8 cellular contexts compared by ENCODE assay signal in genomic region chr1:10377365-10378029, GRCh38. TPM values are rescaled to one million over a fixed set of nuclear protein-coding genes. Genes with fewer than 3 reads are reported as not detected.
DNase-seq lines count a peak whose midpoint lies in the region; ATAC-seq and TF ChIP-seq lines count a peak whose summit lies in the region.
"Not testable (repeated sequence)": the region's sequence is repeated elsewhere in the genome, so short reads cannot be mapped to it uniquely, and the experiment has no call there.

No MANE protein-coding gene starts in this region.

- intact Hi-C loops in body of pancreas (cut with DNase I): not testable (repeated sequence)
- intact Hi-C loops in Right ventricle myocardium inferior (cut with DNase I): loop anchor here (2.0 to 10.0 kb wide), 2 partner anchors 51 to 117 kb away; no protein-coding TSS in a partner anchor
- intact Hi-C loops in naive thymus-derived CD4-positive, alpha-beta T cell (cut with micrococcal nuclease): loop anchor here (1.0 kb wide), 3 partner anchors 47 to 117 kb away; no protein-coding TSS in a partner anchor

- peaks cover 7 to 20% of the 10 kb centered on the region in 2 donors for H3K36me3 ChIP-seq in body of pancreas (replicated peaks in 1 of 2; ENCODE audit: insufficient read depth in 1 of 2, low read depth in 2 of 2)
- H3K36me3 ChIP-seq in naive thymus-derived CD4-positive, alpha-beta T cell (ENCODE audit: control insufficient read depth in 2 of 3, insufficient read depth in 3 of 3, low read length in 3 of 3): not testable (repeated sequence)
- peaks cover 8 to 59% (median 44%) of the 10 kb centered on the region in 5 donors for H3K36me3 ChIP-seq in subcutaneous abdominal adipose tissue (ENCODE audit: control insufficient read depth in 5 of 5, insufficient read depth in 5 of 5, low read length in 5 of 5)

- H3K9me3 Mint-ChIP-seq in naive thymus-derived CD4-positive, alpha-beta T cell: not testable (repeated sequence)

- H3K27ac Mint-ChIP-seq in naive thymus-derived CD4-positive, alpha-beta T cell: peak overlapping the region in 2 of 9 donors; percentile 58 to 63

- not testable (repeated sequence) for H3K27me3 Mint-ChIP-seq in naive thymus-derived CD4-positive, alpha-beta T cell

- H3K4me1 Mint-ChIP-seq in naive thymus-derived CD4-positive, alpha-beta T cell: not testable (repeated sequence)

- not testable (repeated sequence) for H3K9ac ChIP-seq in subcutaneous abdominal adipose tissue (ENCODE audit: low read length in 5 of 5)

- H3K4me3 ChIP-seq in body of pancreas; naive thymus-derived CD4-positive, alpha-beta T cell (ENCODE audit: low read length); subcutaneous abdominal adipose tissue (ENCODE audit: low read depth in 1 of 5, low read length in 5 of 5): not testable (repeated sequence)

- H3K27ac ChIP-seq in body of pancreas; naive thymus-derived CD4-positive, alpha-beta T cell (ENCODE audit: low read depth, low read length): not testable (repeated sequence)
- peak overlapping the region; percentile 23 for H3K27ac ChIP-seq in subcutaneous abdominal adipose tissue (ENCODE audit: low read depth, low read length)

- not testable (repeated sequence) for H3K4me1 ChIP-seq in body of pancreas; naive thymus-derived CD4-positive, alpha-beta T cell (ENCODE audit: control insufficient read depth in 2 of 2, insufficient read depth in 2 of 2, low read length in 2 of 2)
- H3K4me1 ChIP-seq in subcutaneous abdominal adipose tissue (ENCODE audit: control insufficient read depth in 5 of 5, insufficient read depth in 5 of 5, low read length in 5 of 5): peaks cover 0 to 14% (median 9%) of the 10 kb centered on the region in 5 donors

- POLR2A ChIA-PET in naive thymus-derived CD4-positive, alpha-beta T cell (lab: Charles Lee): not testable (repeated sequence)

- H3K4me3 Mint-ChIP-seq in naive thymus-derived CD4-positive, alpha-beta T cell: not testable (repeated sequence)

- not testable (repeated sequence) for H3K9me3 ChIP-seq in body of pancreas; naive thymus-derived CD4-positive, alpha-beta T cell (ENCODE audit: control insufficient read depth in 2 of 3, low read length in 3 of 3); subcutaneous abdominal adipose tissue (ENCODE audit: control insufficient read depth in 5 of 5, low read length in 5 of 5)

- ATAC-seq in body of pancreas (peak; percentile 79), Right ventricle myocardium inferior (peak; percentile 89)
- ATAC-seq in naive thymus-derived CD4-positive, alpha-beta T cell: peak; percentile 83

- H3K36me3 Mint-ChIP-seq in naive thymus-derived CD4-positive, alpha-beta T cell: peaks cover 0 to 26% (median 4%) of the 10 kb centered on the region in 5 donors

- CTCF ChIA-PET in naive thymus-derived CD4-positive, alpha-beta T cell (lab: Charles Lee): interaction anchor here (0.5 to 2.3 kb wide), 3 partner anchors 21 to 52 kb away, joined by 3 to 10 read pairs (median 3); partner anchors contain the start of gene CENPS

- DNase-seq in COLO668 (lab: John Stamatoyannopoulos, UW; ENCODE audit: unreplicated experiment) (peak; percentile 60), HCEC 1CT (peak; percentile 70), NCI-H2227 treated with DMSO at 0.1 percent for 48 hours (lab: John Stamatoyannopoulos, UW) (peak; percentile 49), T1000 (lab: John Stamatoyannopoulos, UW) (peak; percentile 31), body of pancreas (peak; percentile 54 to 77 (median 69)), Right ventricle myocardium inferior (ENCODE audit: missing footprints) (peak; percentile 81)
- DNase-seq in naive thymus-derived CD4-positive, alpha-beta T cell: peak in 5 of 9 donors; percentile 6 to 16 (median 14)

- 43 to 46% methylated on average over 11 to 14 of the region's 14 CpGs for WGBS in body of pancreas, 2 donors

- peak; percentile 35 to 81 (median 67) for TF ChIP-seq CTCF in body of pancreas (IDR thresholded peaks at IDR 0.05)

- H3K27me3 ChIP-seq in body of pancreas; naive thymus-derived CD4-positive, alpha-beta T cell (ENCODE audit: control insufficient read depth in 2 of 2, insufficient read depth in 2 of 2, low read length in 2 of 2); subcutaneous abdominal adipose tissue (ENCODE audit: control insufficient read depth in 5 of 5, insufficient read depth in 4 of 5, low read length in 5 of 5): not testable (repeated sequence)

- not testable (repeated sequence) for TF ChIP-seq POLR2A in body of pancreas (IDR thresholded peaks at IDR 0.05)

RNA-seq across cellular contexts. Expression of gene PGD, which starts 21.4 kb away (rescaled TPM):
- total RNA-seq in body of pancreas: 10 to 100 TPM; 46.7 to 61.3 TPM
- 42.1 TPM for total RNA-seq in Right ventricle myocardium inferior
- total RNA-seq in naive thymus-derived CD4-positive, alpha-beta T cell: 100 to 1,000 TPM in 1 of 5 experiments, 10 to 100 TPM in 4; 42.0 to 110 (median 48.5) TPM
- polyA plus RNA-seq in naive thymus-derived CD4-positive, alpha-beta T cell: 10 to 100 TPM; 45.8 to 47.0 TPM

RNA-seq across cellular contexts. Expression of gene CENPS, which starts 52.7 kb away (rescaled TPM):
- 10 to 100 TPM in 1 of 2 donors, 1 to 10 TPM in 1; 8.2 to 11.4 TPM for total RNA-seq in body of pancreas
- total RNA-seq in Right ventricle myocardium inferior: 7.6 TPM
- total RNA-seq in naive thymus-derived CD4-positive, alpha-beta T cell: 10 to 100 TPM in 2 of 5 experiments, 1 to 10 TPM in 3; 5.4 to 13.0 (median 9.8) TPM
- 10 to 100 TPM in 1 of 2 donors, 1 to 10 TPM in 1; 8.7 to 13.2 TPM for polyA plus RNA-seq in naive thymus-derived CD4-positive, alpha-beta T cell

Comparison
In these comparisons a context has a peak if more than half of its experiments do, and no peak if none do; other contexts are left out.
1. DNase-seq: peak in every context shown above with its lines; median percentile 81 in Right ventricle myocardium inferior; 70 in HCEC 1CT; 69 in body of pancreas; 60 in COLO668; 49 in NCI-H2227 treated with DMSO at 0.1 percent for 48 hours; 31 in T1000; 14 in naive thymus-derived CD4-positive, alpha-beta T cell.